In genomic region chr14:75040959-75041358, GRCh38 we compare ENCODE assay signal across 17 cellular contexts. TPM values are rescaled to one million over a fixed set of nuclear protein-coding genes. Genes with fewer than 3 reads are reported as not detected.
DNase-seq lines count a peak whose midpoint lies in the region; ATAC-seq and TF ChIP-seq lines count a peak whose summit lies in the region.
"Had no signal": no experiment of that assay in that cellular context is flagged by ENCODE, and none has a peak within 500 bp of the region (broad histone marks: within the 10 kb centered on the region; RNA-seq: fewer than 3 reads in every experiment).

No MANE protein-coding gene starts in this region.

- ATAC-seq in upper lobe of right lung = no peak
- ATAC-seq in stimulated activated effector memory CD8-positive, alpha-beta T cell treated with anti-CD3 and anti-CD28 coated beads, Interleukin-12 subunit alpha, Interleukin-12 subunit beta, amount 100 ng/mL, for 72 hours = no peak
- ATAC-seq: K562 had no signal

- H3K79me2 ChIP-seq in PC-9 (ENCODE audit: low read depth) (peaks cover 18% of the 10 kb centered on the region), hepatocyte (peaks cover 24% of the 10 kb centered on the region)

- no peak overlapping the region for H3K4me3 Mint-ChIP-seq in nephron
- H3K4me3 Mint-ChIP-seq in stimulated activated effector memory CD8-positive, alpha-beta T cell treated with anti-CD3 and anti-CD28 coated beads, Interleukin-12 subunit alpha, Interleukin-12 subunit beta, amount 100 ng/mL, for 72 hours = no peak overlapping the region
- H3K4me3 Mint-ChIP-seq in activated CD4-positive, alpha-beta memory T cell treated with anti-CD3 and anti-CD28 coated beads, Interleukin-2, amount 10 ng/mL, durations not matched to agents 7 days and 5 days = no peak overlapping the region

- H3K4me1 Mint-ChIP-seq in nephron = peaks cover 28% of the 10 kb centered on the region
- H3K4me1 Mint-ChIP-seq in stimulated activated effector memory CD8-positive, alpha-beta T cell treated with anti-CD3 and anti-CD28 coated beads, Interleukin-12 subunit alpha, Interleukin-12 subunit beta, amount 100 ng/mL, for 72 hours = peaks cover 21% of the 10 kb centered on the region
- H3K4me1 Mint-ChIP-seq in activated CD4-positive, alpha-beta memory T cell treated with anti-CD3 and anti-CD28 coated beads, Interleukin-2, amount 10 ng/mL, durations not matched to agents 7 days and 5 days = peaks cover 15% of the 10 kb centered on the region

- no peaks in the 10 kb centered on the region for H3K27me3 Mint-ChIP-seq in nephron (ENCODE audit: low read depth)
- no peaks in the 10 kb centered on the region for H3K27me3 Mint-ChIP-seq in activated CD4-positive, alpha-beta memory T cell treated with anti-CD3 and anti-CD28 coated beads, Interleukin-2, amount 10 ng/mL, durations not matched to agents 7 days and 5 days

- peaks cover 43% of the 10 kb centered on the region for H3K36me3 Mint-ChIP-seq in nephron (ENCODE audit: low read depth)
- peaks cover 59% of the 10 kb centered on the region for H3K36me3 Mint-ChIP-seq in stimulated activated effector memory CD8-positive, alpha-beta T cell treated with anti-CD3 and anti-CD28 coated beads, Interleukin-12 subunit alpha, Interleukin-12 subunit beta, amount 100 ng/mL, for 72 hours
- peaks cover 15% of the 10 kb centered on the region for H3K36me3 Mint-ChIP-seq in activated CD4-positive, alpha-beta memory T cell treated with anti-CD3 and anti-CD28 coated beads, Interleukin-2, amount 10 ng/mL, durations not matched to agents 7 days and 5 days (ENCODE audit: low read depth)

- BruUV-seq in PC-9 (replicated peaks; lab: Mats Ljungman, UMichigan) = no TSS peak

- H3K27me3 ChIP-seq in PC-9 (ENCODE audit: insufficient read depth, low read depth) = no peaks in the 10 kb centered on the region
- H3K27me3 ChIP-seq in hepatocyte = no peaks in the 10 kb centered on the region
- H3K27me3 ChIP-seq in upper lobe of right lung = no peaks in the 10 kb centered on the region

- H2AFZ ChIP-seq in PC-9 (no peak overlapping the region), hepatocyte (no peak overlapping the region)

- no peak for DNase-seq in PC-9
- DNase-seq in hepatocyte (ENCODE audit: low spot score) = no peak
- no peak for DNase-seq in upper lobe of right lung
- DNase-seq in stimulated activated effector memory CD8-positive, alpha-beta T cell treated with anti-CD3 and anti-CD28 coated beads, Interleukin-12 subunit alpha, Interleukin-12 subunit beta, amount 100 ng/mL, for 72 hours (ENCODE audit: low spot score in 2 of 2) = no peak
- DNase-seq in activated CD4-positive, alpha-beta memory T cell treated with anti-CD3 and anti-CD28 coated beads, Interleukin-2, amount 10 ng/mL, durations not matched to agents 7 days and 5 days = no peak
- DNase-seq in stimulated activated CD4-positive, alpha-beta T cell treated with anti-CD3 and anti-CD28 coated beads, Interleukin-4, amount 100 ng/mL, for 1 hour = no peak
- DNase-seq: C1 segment of cervical spinal cord, DMS 273 treated with DMSO at 0.1 percent for 48 hours, DND-41, NCI-H1105, NCI-H1694 treated with DMSO at 0.1 percent for 48 hours, NCI-H2107, NCI-H510A, NCI-H774, RPMI8226 had no signal

- H3K36me3 ChIP-seq in PC-9 (ENCODE audit: low read depth) (peaks cover 31% of the 10 kb centered on the region), hepatocyte (replicated peaks; ENCODE audit: insufficient read depth, low read depth) (no peaks in the 10 kb centered on the region), upper lobe of right lung (peaks cover 23% of the 10 kb centered on the region)

- POLR2A ChIA-PET in PC-9 (lab: Charles Lee; ENCODE audit: unreplicated experiment) = no interaction called here
- POLR2A ChIA-PET in activated CD4-positive, alpha-beta memory T cell treated with anti-CD3 and anti-CD28 coated beads, Interleukin-2, amount 10 ng/mL, durations not matched to agents 7 days and 5 days (lab: Charles Lee) = no interaction called here

- 100% methylated on average over 2 of the region's 2 CpGs for WGBS in hepatocyte (ENCODE audit: low lambda C conversion rate, missing lambda C conversion rate)

- H3K9me3 Mint-ChIP-seq in nephron = no peaks in the 10 kb centered on the region
- H3K9me3 Mint-ChIP-seq in stimulated activated effector memory CD8-positive, alpha-beta T cell treated with anti-CD3 and anti-CD28 coated beads, Interleukin-12 subunit alpha, Interleukin-12 subunit beta, amount 100 ng/mL, for 72 hours = no peaks in the 10 kb centered on the region
- no peaks in the 10 kb centered on the region for H3K9me3 Mint-ChIP-seq in activated CD4-positive, alpha-beta memory T cell treated with anti-CD3 and anti-CD28 coated beads, Interleukin-2, amount 10 ng/mL, durations not matched to agents 7 days and 5 days

- CTCF ChIA-PET in PC-9 (lab: Charles Lee) = no interaction called here
- CTCF ChIA-PET in activated CD4-positive, alpha-beta memory T cell treated with anti-CD3 and anti-CD28 coated beads, Interleukin-2, amount 10 ng/mL, durations not matched to agents 7 days and 5 days (lab: Charles Lee) = interaction anchor here (0.8 kb wide), 1 partner anchor 135 kb away, joined by 3 read pairs; no protein-coding TSS in a partner anchor

- H3K4me1 ChIP-seq in PC-9 (replicated peaks; ENCODE audit: insufficient read depth) = peaks cover 38% of the 10 kb centered on the region
- H3K4me1 ChIP-seq in hepatocyte (ENCODE audit: insufficient read depth) = peaks cover 8% of the 10 kb centered on the region
- peaks cover 21% of the 10 kb centered on the region for H3K4me1 ChIP-seq in upper lobe of right lung

- H3K9me2 ChIP-seq in PC-9 (ENCODE audit: insufficient read depth) (no peaks in the 10 kb centered on the region), hepatocyte (replicated peaks; ENCODE audit: insufficient read depth) (no peaks in the 10 kb centered on the region)

- H3K27ac ChIP-seq in PC-9 = peak overlapping the region; percentile 39
- peak overlapping the region; percentile 24 for H3K27ac ChIP-seq in hepatocyte
- H3K27ac ChIP-seq in upper lobe of right lung = peak overlapping the region; percentile 38

- H4K20me1 ChIP-seq in PC-9 (ENCODE audit: insufficient read depth) (no peaks in the 10 kb centered on the region), hepatocyte (ENCODE audit: insufficient read depth, poor library complexity, severe bottlenecking) (no peaks in the 10 kb centered on the region)

- no peaks in the 10 kb centered on the region for H3K9me3 ChIP-seq in PC-9 (ENCODE audit: insufficient read depth, low read depth)
- H3K9me3 ChIP-seq in hepatocyte (ENCODE audit: low read depth) = no peaks in the 10 kb centered on the region
- H3K9me3 ChIP-seq in upper lobe of right lung = no peaks in the 10 kb centered on the region

- H3K4me3 ChIP-seq in PC-9 (no peak overlapping the region), hepatocyte (no peak overlapping the region), upper lobe of right lung (no peak overlapping the region)
- H3K4me3 ChIP-seq: K562 had no signal

- TF ChIP-seq CTCF in PC-9 (conservative IDR thresholded peaks at IDR 0.05) (no peak), hepatocyte (IDR thresholded peaks at IDR 0.05; ENCODE audit: poor library complexity) (no peak), nephron (IDR thresholded peaks at IDR 0.05; ENCODE audit: unreplicated experiment in 3 of 3) (no peak), upper lobe of right lung (IDR thresholded peaks at IDR 0.05) (no peak)

- intact Hi-C loops in PC-9 (cut with micrococcal nuclease; ENCODE audit: unreplicated experiment) = loop anchor here (2.0 kb wide), 1 partner anchor 22 kb away; no protein-coding TSS in a partner anchor
- intact Hi-C loops in upper lobe of right lung (cut with DNase I) = no loop called here

- peaks cover 18% of the 10 kb centered on the region; the same call in 1 of the 2 replicates for H3F3A ChIP-seq in PC-9 (ENCODE audit: insufficient read depth, low read depth)

- H3K27ac Mint-ChIP-seq in nephron = peak overlapping the region; percentile 86 to 97 (median 95)
- H3K27ac Mint-ChIP-seq in stimulated activated effector memory CD8-positive, alpha-beta T cell treated with anti-CD3 and anti-CD28 coated beads, Interleukin-12 subunit alpha, Interleukin-12 subunit beta, amount 100 ng/mL, for 72 hours = no peak overlapping the region
- no peak overlapping the region for H3K27ac Mint-ChIP-seq in activated CD4-positive, alpha-beta memory T cell treated with anti-CD3 and anti-CD28 coated beads, Interleukin-2, amount 10 ng/mL, durations not matched to agents 7 days and 5 days

- peak overlapping the region; percentile 49 for H3K4me2 ChIP-seq in PC-9
- H3K4me2 ChIP-seq in hepatocyte = no peak overlapping the region

RNA-seq across cellular contexts. Expression of gene MLH3, which starts 10.3 kb away (rescaled TPM):
- total RNA-seq in PC-9 (2021) = 47.6 and 48.7 TPM in 2 replicates
- 15.6 and 21.3 TPM in 2 replicates for total RNA-seq in hepatocyte
- 8.5 and 9.9 TPM in 2 replicates for polyA plus RNA-seq in hepatocyte
- total RNA-seq in upper lobe of right lung = 33.4 TPM
- total RNA-seq in activated CD4-positive, alpha-beta memory T cell treated with anti-CD3 and anti-CD28 coated beads, Interleukin-2, amount 10 ng/mL, durations not matched to agents 7 days and 5 days = 10 to 100 TPM; 16.0 to 16.6 TPM

RNA-seq across cellular contexts. Expression of gene ACYP1, which starts 22.9 kb away (rescaled TPM):
- total RNA-seq in PC-9 (2021) = 46.5 and 98.9 TPM in 2 replicates
- total RNA-seq in hepatocyte = 7.1 and 9.5 TPM in 2 replicates
- 13.5 and 19.5 TPM in 2 replicates for polyA plus RNA-seq in hepatocyte
- total RNA-seq in upper lobe of right lung = 15.3 TPM
- 10 to 100 TPM; 52.7 to 53.8 TPM for total RNA-seq in activated CD4-positive, alpha-beta memory T cell treated with anti-CD3 and anti-CD28 coated beads, Interleukin-2, amount 10 ng/mL, durations not matched to agents 7 days and 5 days

RNA-seq across cellular contexts. Expression of gene ZC2HC1C, which starts 28.5 kb away (rescaled TPM):
- total RNA-seq in PC-9 (2021) = 11.9 and 13.8 TPM in 2 replicates
- 1.7 and 14.9 TPM in 2 replicates for total RNA-seq in hepatocyte
- polyA plus RNA-seq in hepatocyte = 1.1 and 3.8 TPM in 2 replicates
- 4.5 TPM for total RNA-seq in upper lobe of right lung
- total RNA-seq in activated CD4-positive, alpha-beta memory T cell treated with anti-CD3 and anti-CD28 coated beads, Interleukin-2, amount 10 ng/mL, durations not matched to agents 7 days and 5 days = 1 to 10 TPM; 2.0 to 2.4 TPM

RNA-seq across cellular contexts. Expression of gene EIF2B2, which starts 38.2 kb away (rescaled TPM):
- 131 and 139 TPM in 2 replicates for total RNA-seq in PC-9 (2021)
- 35.7 and 45.2 TPM in 2 replicates for total RNA-seq in hepatocyte
- 75.6 and 93.2 TPM in 2 replicates for polyA plus RNA-seq in hepatocyte
- total RNA-seq in upper lobe of right lung = 34.8 TPM
- 10 to 100 TPM; 63.7 to 64.0 TPM for total RNA-seq in activated CD4-positive, alpha-beta memory T cell treated with anti-CD3 and anti-CD28 coated beads, Interleukin-2, amount 10 ng/mL, durations not matched to agents 7 days and 5 days

Comparison
In these comparisons a context has a peak if more than half of its experiments do, and no peak if none do; other contexts are left out.
1. H3K27ac Mint-ChIP-seq: peak in nephron (3 of 3); none in stimulated activated effector memory CD8-positive, alpha-beta T cell treated with anti-CD3 and anti-CD28 coated beads, Interleukin-12 subunit alpha, Interleukin-12 subunit beta, amount 100 ng/mL, for 72 hours (single experiment) and activated CD4-positive, alpha-beta memory T cell treated with anti-CD3 and anti-CD28 coated beads, Interleukin-2, amount 10 ng/mL, durations not matched to agents 7 days and 5 days (single experiment).
2. Peak in every context shown above with its lines, with median percentiles within 50 percentile points of each other: H3K27ac ChIP-seq.